In genomic region chr9:88535226-88535931, GRCh38 we compare ENCODE assay signal across 8 cellular contexts. TPM values are rescaled to one million over a fixed set of nuclear protein-coding genes. Genes with fewer than 3 reads are reported as not detected.
A peak's percentile ranks its signal among the peaks of the same experiment; 100 is the strongest.
DNase-seq lines count a peak whose midpoint lies in the region; TF ChIP-seq lines count a peak whose summit lies in the region.

No MANE protein-coding gene starts in this region.

- WGBS in mammary epithelial cell (ENCODE audit: low coverage, missing lambda C conversion rate), result 3% methylated on average over 16 of the region's 67 CpGs
- 11% methylated on average over 48 of the region's 67 CpGs for WGBS in mesenchymal stem cell

- peak overlapping the region; percentile 64 for H2AK5ac ChIP-seq in mesenchymal stem cell (ENCODE audit: low read length, severe bottlenecking)

- TF ChIP-seq CTCF in mammary epithelial cell (conservative IDR thresholded peaks at IDR 0.05 in 1 of 2, IDR thresholded peaks at IDR 0.05 in 1 of 2; ENCODE audit: extremely low read depth in 1 of 2, insufficient read depth in 1 of 2, low read depth in 1 of 2, low read length in 2 of 2), result peak in 1 of 2 donors; percentile 1
- TF ChIP-seq CTCF in uterus (IDR thresholded peaks at IDR 0.05), result no peak

- H3K9ac ChIP-seq in mammary epithelial cell (ENCODE audit: insufficient read depth, low read length), result no peak overlapping the region
- peak overlapping the region; percentile 32 for H3K9ac ChIP-seq in mesenchymal stem cell (ENCODE audit: low read length)

- H3K23ac ChIP-seq in mesenchymal stem cell (ENCODE audit: low read length in 2 of 2), result peak overlapping the region; percentile 37 to 59

- H3K36me3 ChIP-seq in mammary epithelial cell (ENCODE audit: insufficient read depth, low read length) (no peaks in the 10 kb centered on the region), mesenchymal stem cell (ENCODE audit: control insufficient read depth in 1 of 2, insufficient read depth in 2 of 2, low read depth in 1 of 2, low read length in 2 of 2) (peaks cover 0 to 10% of the 10 kb centered on the region in 2 experiments), uterus (no peaks in the 10 kb centered on the region)

- H3K4me2 ChIP-seq in mammary epithelial cell (ENCODE audit: insufficient read depth, low read depth, low read length), result peak overlapping the region; percentile 99
- peak overlapping the region; percentile 92 for H3K4me2 ChIP-seq in mesenchymal stem cell (ENCODE audit: low read length, poor library complexity, severe bottlenecking)

- peak overlapping the region; percentile 55 to 92 for H3K18ac ChIP-seq in mesenchymal stem cell (ENCODE audit: low read depth in 1 of 2, low read length in 2 of 2)

- no peaks in the 10 kb centered on the region for H3K9me3 ChIP-seq in mammary epithelial cell (replicated peaks; ENCODE audit: insufficient read depth, low read length)
- no peaks in the 10 kb centered on the region for H3K9me3 ChIP-seq in mesenchymal stem cell (ENCODE audit: control insufficient read depth, low read length)
- H3K9me3 ChIP-seq in uterus, result no peaks in the 10 kb centered on the region

- intact Hi-C loops in mammary epithelial cell (cut with micrococcal nuclease) (loop anchor here (1.0 kb wide), 2 partner anchors 146 to 362 kb away; no protein-coding TSS in a partner anchor), uterus (cut with DNase I; ENCODE audit: low total_unique reads) (no loop called here)

- no peak for TF ChIP-seq POLR2A in uterus (IDR thresholded peaks at IDR 0.05)

- H3K4ac ChIP-seq in mesenchymal stem cell (ENCODE audit: low read depth in 1 of 2, low read length in 2 of 2), result peak overlapping the region; percentile 50 to 79

- CTCF ChIA-PET in mammary epithelial cell (lab: Charles Lee; ENCODE audit: low non-redundant PET), result no interaction called here

- peak overlapping the region; percentile 92 for H4K8ac ChIP-seq in mesenchymal stem cell (ENCODE audit: low read length)

- H3K27me3 ChIP-seq in mammary epithelial cell (ENCODE audit: insufficient read depth, low read length) (no peaks in the 10 kb centered on the region), mesenchymal stem cell (ENCODE audit: control insufficient read depth in 1 of 2, insufficient read depth in 1 of 2, low read length in 2 of 2) (peaks cover 0 to 6% of the 10 kb centered on the region in 2 experiments), uterus (no peaks in the 10 kb centered on the region)

- peak overlapping the region; percentile 85 for H4K91ac ChIP-seq in mesenchymal stem cell (ENCODE audit: low read length)

- H2BK120ac ChIP-seq in mesenchymal stem cell (ENCODE audit: low read depth, low read length), result peak overlapping the region; percentile 90

- no peaks in the 10 kb centered on the region for H4K20me1 ChIP-seq in mammary epithelial cell (ENCODE audit: insufficient read depth, low read length)

- DNase-seq in ACHN (peak; percentile 7), mammary epithelial cell (no peak), mesenchymal stem cell (peak; percentile 24), uterus (peak in 1 of 2 donors; percentile 50), inferior parietal cortex (ENCODE audit: extremely low spot score) (no peak), SIG-M5 treated with dmso at 0.1 percent for 504 hours (lab: John Stamatoyannopoulos, UW; ENCODE audit: unreplicated experiment) (no peak), NOMO-1 treated with dmso at 0.1 percent for 144 hours (lab: John Stamatoyannopoulos, UW; ENCODE audit: unreplicated experiment) (no peak)
- DNase-seq in Jurkat, Clone E6-1 (ENCODE audit: low read depth, low spot score), result no peak

- peak overlapping the region; percentile 7 to 59 for H2BK12ac ChIP-seq in mesenchymal stem cell (ENCODE audit: low read length in 2 of 2)

- no peak overlapping the region for H2BK5ac ChIP-seq in mesenchymal stem cell (ENCODE audit: low read depth, low read length, poor library complexity, severe bottlenecking)

- peak overlapping the region in 1 of 2 experiments; percentile 23 for H3K14ac ChIP-seq in mesenchymal stem cell (ENCODE audit: low read length in 2 of 2)

- in situ Hi-C loops in ACHN (cut with HindIII; ENCODE audit: low pct_ligation_motif_present, low pct_unique_long_range_greater_than_20kb, low sequenced_read_pairs) (no loop called here), mammary epithelial cell (cut with MboI; ENCODE audit: low sequenced_read_pairs in 2 of 2) (no loop called here)

- peak overlapping the region; percentile 49 for H3K4me3 ChIP-seq in Jurkat, Clone E6-1 (ENCODE audit: low read length)
- H3K4me3 ChIP-seq in mammary epithelial cell (replicated peaks in 1 of 3; ENCODE audit: insufficient read depth in 1 of 3, low read depth in 2 of 3, low read length in 3 of 3) (peak overlapping the region; percentile 55 to 70 (median 64)), mesenchymal stem cell (ENCODE audit: insufficient read depth in 1 of 2, low read depth in 1 of 2, low read length in 2 of 2) (peak overlapping the region; percentile 70 to 77), uterus (peak overlapping the region; percentile 57)

- H3K79me1 ChIP-seq in mesenchymal stem cell (replicated peaks; ENCODE audit: low read length, poor library complexity, severe bottlenecking), result peaks cover 13% of the 10 kb centered on the region

- H2AFZ ChIP-seq in mammary epithelial cell (ENCODE audit: low read depth, low read length) (peak overlapping the region; percentile 98), mesenchymal stem cell (ENCODE audit: low read depth, low read length) (no peak overlapping the region)

- dilution Hi-C loops in mammary epithelial cell (cut with HindIII; ENCODE audit: low sequenced_read_pairs), result loop anchor here (10.0 kb wide), 1 partner anchor 61 kb away; no protein-coding TSS in a partner anchor

- H3K27ac ChIP-seq in mammary epithelial cell (ENCODE audit: insufficient read depth, low read depth, low read length) (no peak overlapping the region), mesenchymal stem cell (ENCODE audit: low read length, poor library complexity, severe bottlenecking) (peak overlapping the region; percentile 11), uterus (peak overlapping the region; percentile 81 to 89)

- H3K4me1 ChIP-seq in mammary epithelial cell (ENCODE audit: insufficient read depth, low read length), result peaks cover 14% of the 10 kb centered on the region
- peaks cover 40% of the 10 kb centered on the region for H3K4me1 ChIP-seq in mesenchymal stem cell (ENCODE audit: control insufficient read depth, insufficient read depth, low read depth, low read length)
- peaks cover 0 to 25% of the 10 kb centered on the region in 2 donors for H3K4me1 ChIP-seq in uterus

- H2BK15ac ChIP-seq in mesenchymal stem cell (ENCODE audit: low read depth, poor library complexity, severe bottlenecking), result peak overlapping the region; percentile 60

- BruUV-seq in mammary epithelial cell (replicated peaks; lab: Mats Ljungman, UMichigan), result no TSS peak

- no peaks in the 10 kb centered on the region for H3K79me2 ChIP-seq in mammary epithelial cell (ENCODE audit: insufficient read depth, low read length)

RNA-seq across cellular contexts. Expression of gene NXNL2, which starts 0.4 kb away (rescaled TPM):
- 0.76 TPM for polyA plus RNA-seq in Jurkat, Clone E6-1 (2012; ENCODE audit: insufficient read depth, insufficient read length)
- total RNA-seq in mammary epithelial cell (1 to 10 TPM in 1 of 2 donors, under 1 TPM in 1; 0.31 to 1.0 TPM), uterus (10 to 100 TPM in 2 of 4 donors, 1 to 10 TPM in 2; 2.0 to 32.4 (median 9.7) TPM)
- 0.18 TPM for polyA plus RNA-seq in mammary epithelial cell
- not detected for polyA minus RNA-seq in mammary epithelial cell
- polyA plus RNA-seq in mesenchymal stem cell (2013, experiment 1 of 2), result 0.46 TPM
- polyA plus RNA-seq in mesenchymal stem cell (2013, experiment 2 of 2), result 0.53 TPM

Comparison
In these comparisons a context has a peak if more than half of its experiments do, and no peak if none do; other contexts are left out.
1. DNase-seq: peak in ACHN (single experiment) and mesenchymal stem cell (single experiment); none in Jurkat, Clone E6-1 (single experiment), mammary epithelial cell (single experiment), inferior parietal cortex (single experiment), SIG-M5 treated with dmso at 0.1 percent for 504 hours (single experiment) and NOMO-1 treated with dmso at 0.1 percent for 144 hours (single experiment).
2. Peak in every context shown above with its lines, with median percentiles within 50 percentile points of each other: H3K4me3 ChIP-seq.